In the genomic region with DNA sequence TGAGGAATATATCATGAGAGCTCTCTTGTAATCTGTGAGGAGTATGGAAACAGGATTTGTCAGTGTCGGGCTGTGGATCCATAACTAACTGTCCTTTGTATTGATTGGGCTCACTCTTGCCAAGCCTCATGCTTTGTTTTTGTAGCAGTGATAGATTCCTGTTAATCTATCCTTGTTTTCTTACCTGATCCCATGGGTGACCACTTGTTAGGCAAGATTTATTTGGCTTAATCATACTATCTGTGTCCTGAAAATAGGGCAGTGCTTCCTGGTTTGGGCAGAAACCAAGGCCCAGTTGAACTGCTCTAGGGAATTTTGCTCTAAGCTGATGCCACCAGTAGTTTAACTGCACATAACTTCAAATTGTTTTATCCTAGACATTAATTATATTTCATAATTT, we compare ENCODE assay signal across 16 cellular contexts.
"Had no signal": no experiment of that assay in that cellular context is flagged by ENCODE, and none has a peak within 500 bp of the region (broad histone marks: within the 10 kb centered on the region; RNA-seq: fewer than 3 reads in every experiment).

No MANE protein-coding gene starts in this region.

- ATAC-seq: activated CD8-positive, alpha-beta memory T cell treated with anti-CD3 and anti-CD28 coated beads, Interleukin-2, amount 10 ng/mL, durations not matched to agents 7 days and 5 days; stimulated activated memory B cell treated with anti-CD40 and anti-IgM and Interleukin-4, amounts not matched to agents 10 μg/mL and 1 μg/mL and 100 μg/mL, for 72 hours; T-cell had no signal

- H3K9me3 Mint-ChIP-seq: stimulated activated memory B cell treated with anti-CD40 and anti-IgM and Interleukin-4, amounts not matched to agents 10 μg/mL and 1 μg/mL and 100 μg/mL, for 72 hours; T-cell had no signal

- H3K4me3 Mint-ChIP-seq: activated CD8-positive, alpha-beta memory T cell treated with anti-CD3 and anti-CD28 coated beads, Interleukin-2, amount 10 ng/mL, durations not matched to agents 7 days and 5 days; stimulated activated memory B cell treated with anti-CD40 and anti-IgM and Interleukin-4, amounts not matched to agents 10 μg/mL and 1 μg/mL and 100 μg/mL, for 72 hours had no signal

- DNase-seq: activated CD4-positive, alpha-beta T cell treated with anti-CD3 and anti-CD28 coated beads, Interleukin-2, amount 50 U/mL, for 4 hours; activated CD4-positive, CD25-positive, alpha-beta regulatory T cell treated with anti-CD3 and anti-CD28 coated beads, Interleukin-2, amount 50 U/mL, for 72 hours; activated CD8-positive, alpha-beta memory T cell treated with anti-CD3 and anti-CD28 coated beads, Interleukin-2, amount 10 ng/mL, durations not matched to agents 7 days and 5 days; activated effector memory CD4-positive, alpha-beta T cell treated with anti-CD3 and anti-CD28 coated beads, Interleukin-2, amount 50 U/mL, for 16 hours; activated T-cell treated with anti-CD3 and anti-CD28 coated beads, Interleukin-2, amount 50 U/mL, for 1 hour; esophagus squamous epithelium; hippocampal formation; kidney; stimulated activated CD4-positive, alpha-beta T cell treated with anti-CD3 and anti-CD28 coated beads, Interleukin-2, amount 100 ng/mL, for 48 hours; T-cell; T-helper 9 cell had no signal

- H3K9me3 ChIP-seq: esophagus squamous epithelium, tibial nerve, vagina had no signal

- H3K4me3 ChIP-seq: cardiac muscle cell, esophagus squamous epithelium, SK-N-MC, tibial nerve, vagina had no signal

- H3K36me3 ChIP-seq: cardiac muscle cell, esophagus squamous epithelium, tibial nerve, vagina had no signal

- H3K27ac ChIP-seq: cardiac muscle cell, esophagus squamous epithelium, SK-N-MC, tibial nerve, vagina had no signal

- H3K27me3 ChIP-seq: cardiac muscle cell, esophagus squamous epithelium, tibial nerve, vagina had no signal

- H3K27ac Mint-ChIP-seq: activated CD8-positive, alpha-beta memory T cell treated with anti-CD3 and anti-CD28 coated beads, Interleukin-2, amount 10 ng/mL, durations not matched to agents 7 days and 5 days; stimulated activated memory B cell treated with anti-CD40 and anti-IgM and Interleukin-4, amounts not matched to agents 10 μg/mL and 1 μg/mL and 100 μg/mL, for 72 hours had no signal

- H3K27me3 Mint-ChIP-seq: activated CD8-positive, alpha-beta memory T cell treated with anti-CD3 and anti-CD28 coated beads, Interleukin-2, amount 10 ng/mL, durations not matched to agents 7 days and 5 days; stimulated activated memory B cell treated with anti-CD40 and anti-IgM and Interleukin-4, amounts not matched to agents 10 μg/mL and 1 μg/mL and 100 μg/mL, for 72 hours; T-cell had no signal
